8 cellular contexts compared by ENCODE assay signal in genomic region chr3:126523745-126524428, GRCh38. TPM values are rescaled to one million over a fixed set of nuclear protein-coding genes. Genes with fewer than 3 reads are reported as not detected.
A peak's percentile ranks its signal among the peaks of the same experiment; 100 is the strongest.
DNase-seq lines count a peak whose midpoint lies in the region; ATAC-seq and TF ChIP-seq lines count a peak whose summit lies in the region.
"Had no signal": no experiment of that assay in that cellular context is flagged by ENCODE, and none has a peak within 500 bp of the region (broad histone marks: within the 10 kb centered on the region; RNA-seq: fewer than 3 reads in every experiment).

TSS of gene CHST13 (plus strand) at chr3:126524155. CDS start at chr3:126524333, 178 bp downstream.

- peaks cover 5% of the 10 kb centered on the region for H3K4me1 Mint-ChIP-seq in type B pancreatic cell (ENCODE audit: unreplicated experiment)
- H3K4me1 Mint-ChIP-seq: T-cell had no signal

- DNase-seq in GM23248 (peak; percentile 79), NCI-H2227 treated with DMSO at 0.1 percent for 48 hours (lab: John Stamatoyannopoulos, UW) (peak; percentile 34), dorsolateral prefrontal cortex (peak in 4 of 10 donors; percentile 30 to 56 (median 43)), mesendoderm (peak; percentile 62), type B pancreatic cell (ENCODE audit: extremely low spot score, unreplicated experiment) (no peak), H4 (ENCODE audit: low spot score) (no peak)

- H2AK5ac ChIP-seq in mesendoderm (ENCODE audit: low read length), result no peak within 1 kb of the TSS

- no peaks in the 10 kb centered on the region for H3K4me1 ChIP-seq in GM23248 (ENCODE audit: insufficient read depth)
- H3K4me1 ChIP-seq in mesendoderm (ENCODE audit: control insufficient read depth, low read depth, low read length), result peaks cover 2% of the 10 kb centered on the region

- intact Hi-C loops in dorsolateral prefrontal cortex (cut with DNase I), result loop anchor here (5.0 to 10.0 kb wide), 5 partner anchors 131 to 1023 kb away; partner anchors contain the start of genes PLXNA1 (in 1 of the 2) and TXNRD3 (in 1 of the 2)

- H3K4me3 ChIP-seq in GM23248 (peak within 1 kb of the TSS; percentile 60), dorsolateral prefrontal cortex (peak within 1 kb of the TSS; percentile 18 to 70 (median 53)), mesendoderm (ENCODE audit: low read length) (no peak within 1 kb of the TSS)

- no peaks in the 10 kb centered on the region for H3K79me2 ChIP-seq in GM23248 (ENCODE audit: insufficient read depth)
- no peaks in the 10 kb centered on the region for H3K79me2 ChIP-seq in mesendoderm (ENCODE audit: control insufficient read depth, insufficient read depth, low read length)

- no peaks in the 10 kb centered on the region for H3K36me3 ChIP-seq in GM23248 (ENCODE audit: low read depth)
- H3K36me3 ChIP-seq in mesendoderm (ENCODE audit: control insufficient read depth, insufficient read depth, low read length), result no peaks in the 10 kb centered on the region

- H3K27me3 ChIP-seq in GM23248 (replicated peaks; ENCODE audit: insufficient read depth) (0 out of 2 replicates have a peak, but pooled peaks cover 14% of the 10 kb centered on the region), dorsolateral prefrontal cortex (peaks cover 0 to 17% (median 0%) of the 10 kb centered on the region in 45 donors), mesendoderm (ENCODE audit: insufficient read depth, low read length, poor library complexity) (no peaks in the 10 kb centered on the region)

- H3K9me2 ChIP-seq in GM23248 (ENCODE audit: insufficient read depth), result no peaks in the 10 kb centered on the region

- TF ChIP-seq CTCF in dorsolateral prefrontal cortex (IDR thresholded peaks at IDR 0.05 in 54 of 56, conservative IDR thresholded peaks at IDR 0.05 in 2 of 56; ENCODE audit: low read depth in 1 of 56, partially characterized antibody in 56 of 56) (peak in 3 of 56 donors; percentile 9 to 15 (median 14)), type B pancreatic cell (conservative IDR thresholded peaks at IDR 0.05) (no peak)

- H4K8ac ChIP-seq in mesendoderm (ENCODE audit: low read depth, low read length), result no peak within 1 kb of the TSS

- H3K27ac ChIP-seq in GM23248 (no peak within 1 kb of the TSS), dorsolateral prefrontal cortex (peak within 1 kb of the TSS in 12 of 59 donors; percentile 11 to 67 (median 40)), mesendoderm (ENCODE audit: low read depth, low read length) (no peak within 1 kb of the TSS)

- H3F3A ChIP-seq in GM23248 (ENCODE audit: insufficient read depth), result no peaks in the 10 kb centered on the region

- H3K27ac Mint-ChIP-seq in type B pancreatic cell, result no peak within 1 kb of the TSS
- H3K27ac Mint-ChIP-seq: T-cell had no signal

- no peak within 1 kb of the TSS for H4K5ac ChIP-seq in mesendoderm (ENCODE audit: low read length)

- in situ Hi-C loops in GM23248 (cut with MboI), result no loop called here

- peak within 1 kb of the TSS; percentile 86 for H3K56ac ChIP-seq in mesendoderm (ENCODE audit: low read length)

- no peaks in the 10 kb centered on the region for H3K9me3 Mint-ChIP-seq in type B pancreatic cell
- H3K9me3 Mint-ChIP-seq: T-cell had no signal

- peak within 1 kb of the TSS; percentile 60 for H3K4me2 ChIP-seq in GM23248 (ENCODE audit: unreplicated experiment)
- peak within 1 kb of the TSS; percentile 73 for H3K4me2 ChIP-seq in mesendoderm (ENCODE audit: low read length)

- no peaks in the 10 kb centered on the region for H3K79me1 ChIP-seq in mesendoderm (ENCODE audit: low read length)

- no peak within 1 kb of the TSS for H3K9ac ChIP-seq in GM23248
- peak within 1 kb of the TSS; percentile 69 for H3K9ac ChIP-seq in mesendoderm (ENCODE audit: low read length)

- H3K23ac ChIP-seq in mesendoderm (ENCODE audit: low read length), result peak within 1 kb of the TSS; percentile 39

- 2 to 5% methylated on average over 31 to 55 of the region's 56 CpGs for WGBS in GM23248 (ENCODE audit: low coverage in 1 of 2, low lambda C conversion rate in 2 of 2, missing lambda C conversion rate in 2 of 2), 2 experiments
- no CpG with 5 or more reads among the region's 56 CpGs for WGBS in mesendoderm (ENCODE audit: extremely low coverage, insufficient coverage, low lambda C conversion rate)

- H2BK120ac ChIP-seq in mesendoderm (ENCODE audit: low read depth, low read length), result no peak within 1 kb of the TSS

- peaks cover 55% of the 10 kb centered on the region for H3K27me3 Mint-ChIP-seq in type B pancreatic cell

- ATAC-seq in GM18511 (IDR thresholded peaks at IDR 0.05; ENCODE audit: unreplicated experiment), result no peak
- ATAC-seq: T-cell had no signal

- no peaks in the 10 kb centered on the region for H3K9me3 ChIP-seq in GM23248 (ENCODE audit: low read depth)

- H4K20me1 ChIP-seq in GM23248 (ENCODE audit: insufficient read depth), result no peaks in the 10 kb centered on the region

- no peak within 1 kb of the TSS for H2BK15ac ChIP-seq in mesendoderm (replicated peaks; ENCODE audit: low read depth)

- H3K4me3 Mint-ChIP-seq in type B pancreatic cell, result peak within 1 kb of the TSS; percentile 72

- H3K18ac ChIP-seq in mesendoderm (ENCODE audit: low read length), result no peak within 1 kb of the TSS

- peak within 1 kb of the TSS; percentile 40 for H2AFZ ChIP-seq in GM23248

- no peaks in the 10 kb centered on the region for H3K36me3 Mint-ChIP-seq in type B pancreatic cell
- H3K36me3 Mint-ChIP-seq: T-cell had no signal

- H3K4ac ChIP-seq in mesendoderm (ENCODE audit: low read depth, low read length), result no peak within 1 kb of the TSS

- no peak within 1 kb of the TSS for H2BK5ac ChIP-seq in mesendoderm (ENCODE audit: low read length)

RNA-seq across cellular contexts. Expression of gene CHST13, which starts in this region (rescaled TPM):
- not detected in 2 replicates for total RNA-seq in GM23248 (2014; rRNA removed; shearing (Covaris generic))
- 0.11 TPM in 1 of 2 replicates, not detected in the other for polyA plus RNA-seq in GM23248 (2016; fragmentation: Nextera tagmentation; extraction: Ambion mirVana)
- 1 to 10 TPM in 5 of 120 experiments, under 1 TPM in 59, not detected in 56; 0.23 to 1.3 (median 0.48) TPM for total RNA-seq in dorsolateral prefrontal cortex
- polyA plus RNA-seq in mesendoderm (2013, experiment 1 of 2), result 1.5 TPM
- polyA plus RNA-seq in mesendoderm (2013, experiment 2 of 2), result 1.8 TPM
- total RNA-seq in type B pancreatic cell (ENCODE audit: low replicate concordance), result 0.31 and 0.67 TPM in 2 replicates
- total RNA-seq in H4 (2014; rRNA removed; shearing (Covaris generic)), result 0.37 TPM in 1 of 2 replicates, not detected in the other

Comparison
In these comparisons a context has a peak if more than half of its experiments do, and no peak if none do; other contexts are left out.
1. Peak in DNase-seq, H3K4me3 ChIP-seq and H3K4me2 ChIP-seq in GM23248; RNA of the gene not detected or under 1 TPM.
2. DNase-seq: peak in NCI-H2227 treated with DMSO at 0.1 percent for 48 hours (single experiment) and mesendoderm (single experiment); none in type B pancreatic cell (single experiment) and H4 (single experiment).